Comparison of ENCODE assay signal across 1 cellular context in the genomic region with DNA sequence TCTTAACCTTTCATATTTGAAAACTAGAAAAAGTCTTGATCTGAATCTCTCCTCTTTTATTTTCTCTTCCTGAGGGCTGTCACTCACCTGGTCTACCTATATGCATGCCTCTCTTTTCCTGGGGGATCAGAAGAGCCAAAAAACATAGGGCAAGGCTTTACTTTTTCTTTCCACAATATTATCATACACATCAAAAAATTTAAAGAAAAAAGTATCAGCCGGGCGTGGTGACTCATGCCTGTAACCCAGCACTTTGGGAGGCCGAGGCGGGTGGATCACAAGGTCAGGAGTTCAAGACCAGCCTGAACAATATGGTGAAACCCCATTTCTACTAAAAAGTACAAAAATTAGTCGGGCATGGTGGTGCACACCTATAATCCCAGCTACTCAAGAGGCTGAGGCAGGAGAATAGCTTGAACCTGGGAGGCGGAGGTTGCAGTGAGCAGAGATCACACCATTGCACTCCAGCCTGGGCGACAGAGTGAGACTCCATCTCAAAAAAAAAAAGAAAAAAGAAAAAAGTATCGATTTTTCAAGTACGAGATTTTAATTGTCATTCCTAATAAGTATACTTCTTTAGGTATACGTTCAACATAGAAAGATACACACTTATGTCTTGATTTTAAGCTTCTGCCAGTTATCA.
TF ChIP-seq lines count a peak whose summit lies in the region.

No MANE protein-coding gene starts in this region.

TF ChIP-seq in HepG2, 621 proteins besides CTCF, POLR2A, EP300 and RAD21:
- TF ChIP-seq ZNF292 (CRISPR knock-in tag; IDR thresholded peaks at IDR 0.05; ENCODE audit: borderline replicate concordance, low read depth): 0 out of 2 replicates have a peak, but pooled peaks have one; percentile 14
- 0 out of 2 replicates have a peak, but pooled peaks have one; percentile 19 for TF ChIP-seq HDAC1 (CRISPR knock-in tag; IDR thresholded peaks at IDR 0.05)
- TF ChIP-seq PHF21A (CRISPR knock-in tag; IDR thresholded peaks at IDR 0.05): peak; percentile 48; the same call in 1 of the 2 replicates
- TF ChIP-seq FOSL2 (CRISPR knock-in tag; IDR thresholded peaks at IDR 0.05): peak; percentile 70
- 0 out of 2 replicates have a peak, but pooled peaks have one; percentile 3 for TF ChIP-seq FOXK1 (CRISPR knock-in tag; IDR thresholded peaks at IDR 0.05; ENCODE audit: borderline replicate concordance, low read depth)
- 0 out of 2 replicates have a peak, but pooled peaks have one; percentile 48 for TF ChIP-seq ZNF558 (CRISPR knock-in tag; IDR thresholded peaks at IDR 0.05; ENCODE audit: borderline replicate concordance)
- TF ChIP-seq RCOR2 (CRISPR knock-in tag; IDR thresholded peaks at IDR 0.05): 0 out of 2 replicates have a peak, but pooled peaks have one; percentile 33
- TF ChIP-seq ZMYM3 (CRISPR knock-in tag; IDR thresholded peaks at IDR 0.05): 0 out of 2 replicates have a peak, but pooled peaks have one; percentile 37
- TF ChIP-seq NCOA2 (CRISPR knock-in tag; IDR thresholded peaks at IDR 0.05): 0 out of 2 replicates have a peak, but pooled peaks have one; percentile 27
